26 cellular contexts compared by ENCODE assay signal in genomic region chr7:139947021-139947420, GRCh38.
DNase-seq lines count a peak whose midpoint lies in the region; ATAC-seq, FAIRE-seq and TF ChIP-seq lines count a peak whose summit lies in the region.
"Had no signal": no experiment of that assay in that cellular context is flagged by ENCODE, and none has a peak within 500 bp of the region (broad histone marks: within the 10 kb centered on the region; RNA-seq: fewer than 3 reads in every experiment).

No MANE protein-coding gene starts in this region.

- no peak for TF ChIP-seq RAD21 in K562 (CRISPR knock-in tag; conservative IDR thresholded peaks at IDR 0.05 in 1 of 2, IDR thresholded peaks at IDR 0.05 in 1 of 2)

- in situ Hi-C loops in K562 (cut with MboI): no loop called here

- no peaks in the 10 kb centered on the region for H3K27me3 ChIP-seq in K562 (ENCODE audit: control insufficient read depth in 2 of 2, insufficient read depth in 2 of 2, low read length in 2 of 2)
- H3K27me3 ChIP-seq: BE2C, BLaER1 had no signal

- H2AFZ ChIP-seq in K562 (ENCODE audit: low read depth, low read length): no peak overlapping the region

- H4K20me1 ChIP-seq in K562 (replicated peaks; ENCODE audit: control insufficient read depth, insufficient read depth, low read length): no peaks in the 10 kb centered on the region
- H4K20me1 ChIP-seq: BLaER1 had no signal

- H3K27ac Mint-ChIP-seq in natural killer cell treated with Interleukin-12 subunit alpha and Interleukin-12 subunit beta and Interleukin-15 and Interleukin-18, amount 100 ng/mL, for 72 hours: peak overlapping the region; percentile 54 to 97
- no peak overlapping the region for H3K27ac Mint-ChIP-seq in natural killer cell
- H3K27ac Mint-ChIP-seq: CD4-positive, CD25-positive, alpha-beta regulatory T cell; CD8-positive, alpha-beta memory T cell had no signal

- DNase-seq in natural killer cell treated with Interleukin-12 subunit alpha and Interleukin-12 subunit beta and Interleukin-15 and Interleukin-18, amount 100 ng/mL, for 72 hours (ENCODE audit: low spot score): no peak
- DNase-seq in natural killer cell (no peak), K562 (ENCODE audit: extremely low read depth in 1 of 4, low spot score in 3 of 4) (no peak), NCI-H1436 (lab: John Stamatoyannopoulos, UW) (no peak)
- DNase-seq: 8988T; ACHN; BE2C; C1 segment of cervical spinal cord; CD4-positive, alpha-beta memory T cell; CD4-positive, CD25-positive, alpha-beta regulatory T cell; CD8-positive, alpha-beta memory T cell; COR-L47; DMS 273 treated with DMSO at 0.1 percent for 48 hours; DMS153; DMS53; DMS79; DND-41; EL; GDM1 had no signal

- H3K4me1 Mint-ChIP-seq in natural killer cell treated with Interleukin-12 subunit alpha and Interleukin-12 subunit beta and Interleukin-15 and Interleukin-18, amount 100 ng/mL, for 72 hours (ENCODE audit: low read depth in 2 of 2): peaks cover 39 to 56% of the 10 kb centered on the region in 2 donors
- H3K4me1 Mint-ChIP-seq in natural killer cell: peaks cover 13 to 18% of the 10 kb centered on the region in 2 donors
- H3K4me1 Mint-ChIP-seq: CD4-positive, alpha-beta memory T cell; CD8-positive, alpha-beta memory T cell had no signal

- no peak overlapping the region for H3K4me2 ChIP-seq in K562 (ENCODE audit: insufficient read depth, low read length)
- H3K4me2 ChIP-seq: BLaER1 had no signal

- H3K36me3 Mint-ChIP-seq in natural killer cell treated with Interleukin-12 subunit alpha and Interleukin-12 subunit beta and Interleukin-15 and Interleukin-18, amount 100 ng/mL, for 72 hours: peaks cover 42% of the 10 kb centered on the region
- H3K36me3 Mint-ChIP-seq in natural killer cell: peaks cover 19% of the 10 kb centered on the region
- H3K36me3 Mint-ChIP-seq: CD4-positive, CD25-positive, alpha-beta regulatory T cell had no signal

- H3K4me3 Mint-ChIP-seq in natural killer cell treated with Interleukin-12 subunit alpha and Interleukin-12 subunit beta and Interleukin-15 and Interleukin-18, amount 100 ng/mL, for 72 hours: no peak overlapping the region
- no peak overlapping the region for H3K4me3 Mint-ChIP-seq in natural killer cell
- H3K4me3 Mint-ChIP-seq: CD14-positive monocyte; CD4-positive, alpha-beta memory T cell; CD4-positive, CD25-positive, alpha-beta regulatory T cell; CD8-positive, alpha-beta memory T cell had no signal

- CTCF ChIA-PET in K562 (lab: Yijun Ruan, JAX; ENCODE audit: low intra/inter-chr PET ratio): no interaction called here

- H3K79me2 ChIP-seq in K562 (ENCODE audit: control insufficient read depth, insufficient read depth, low read length): no peaks in the 10 kb centered on the region

- 0 out of 2 replicates have a peak, but pooled peaks cover 3% of the 10 kb centered on the region for H3K9me3 ChIP-seq in K562 (replicated peaks; ENCODE audit: control insufficient read depth, insufficient read depth, low read depth, low read length)
- H3K9me3 ChIP-seq: BE2C had no signal

- H3K27me3 Mint-ChIP-seq in natural killer cell treated with Interleukin-12 subunit alpha and Interleukin-12 subunit beta and Interleukin-15 and Interleukin-18, amount 100 ng/mL, for 72 hours: no peaks in the 10 kb centered on the region
- H3K27me3 Mint-ChIP-seq in natural killer cell (ENCODE audit: low read depth in 2 of 2): no peaks in the 10 kb centered on the region

- no peaks in the 10 kb centered on the region for H3K4me1 ChIP-seq in K562 (replicated peaks in 1 of 2; ENCODE audit: control insufficient read depth in 2 of 2, insufficient read depth in 2 of 2, low read length in 2 of 2)
- H3K4me1 ChIP-seq: BE2C had no signal

- no peak overlapping the region for H3K4me3 ChIP-seq in K562
- H3K4me3 ChIP-seq: BLaER1, GM12878 had no signal

- H3K9me1 ChIP-seq in K562 (ENCODE audit: control insufficient read depth, insufficient read depth, low read length): no peaks in the 10 kb centered on the region

- WGBS in K562 (ENCODE audit: insufficient coverage, low coverage, missing lambda C conversion rate): 82% methylated on average over 3 of the region's 3 CpGs

- no peak for TF ChIP-seq POLR2A in K562 (conservative IDR thresholded peaks at IDR 0.05)

- H3K27ac ChIP-seq in K562 (ENCODE audit: extremely low read depth, low read depth, low read length): no peak overlapping the region
- H3K27ac ChIP-seq: BLaER1 had no signal

- no peak for FAIRE-seq in K562 (lab: Jason Lieb, UNC)
- FAIRE-seq: A204.1, GM12878, GM12892, GM18507 had no signal

- POLR2A ChIA-PET in K562 (lab: Yijun Ruan, JAX): interaction anchor here (0.9 to 1.5 kb wide), 3 partner anchors 12 to 30 kb away, joined by 5 read pairs; no protein-coding TSS in a partner anchor

- TF ChIP-seq CTCF in natural killer cell (IDR thresholded peaks at IDR 0.05) (no peak), K562 (IDR thresholded peaks at IDR 0.05 in 2 of 3, conservative IDR thresholded peaks at IDR 0.05 in 1 of 3; ENCODE audit: insufficient read depth in 2 of 3, low read depth in 1 of 3, low read length in 3 of 3) (no peak)

- H3K9ac ChIP-seq in K562 (ENCODE audit: insufficient read depth in 1 of 2, low read depth in 2 of 2, low read length in 2 of 2): no peak overlapping the region
- H3K9ac ChIP-seq: BLaER1 had no signal

- TF ChIP-seq EP300 in K562 (IDR thresholded peaks at IDR 0.05; ENCODE audit: low read length): no peak

- no TSS peak for BruUV-seq in K562 (replicated peaks; lab: Mats Ljungman, UMichigan)

- ATAC-seq in natural killer cell treated with Interleukin-12 subunit alpha and Interleukin-12 subunit beta and Interleukin-15 and Interleukin-18, amount 100 ng/mL, for 72 hours: no peak
- ATAC-seq in natural killer cell (no peak), K562 (no peak), HG02840 (IDR thresholded peaks at IDR 0.05; ENCODE audit: low FRiP score, unreplicated experiment) (no peak)
- ATAC-seq: GM12878 had no signal

- intact Hi-C loops in natural killer cell (cut with micrococcal nuclease) (no loop called here), K562 (cut with micrococcal nuclease) (no loop called here)

- H3K36me3 ChIP-seq in K562 (ENCODE audit: control insufficient read depth, insufficient read depth, low read length): peaks cover 21% of the 10 kb centered on the region
- H3K36me3 ChIP-seq: BE2C, BLaER1 had no signal

- peaks cover 21% of the 10 kb centered on the region for H3K9me3 Mint-ChIP-seq in natural killer cell treated with Interleukin-12 subunit alpha and Interleukin-12 subunit beta and Interleukin-15 and Interleukin-18, amount 100 ng/mL, for 72 hours
- H3K9me3 Mint-ChIP-seq in natural killer cell: peaks cover 0 to 2% of the 10 kb centered on the region in 2 donors

TF ChIP-seq in K562, 482 proteins besides CTCF, POLR2A, EP300 and RAD21:
- no peak for TF ChIP-seq SIX5 (IDR thresholded peaks at IDR 0.05; ENCODE audit: borderline replicate concordance in 1 of 2, insufficient read depth in 1 of 2, low read depth in 1 of 2, low read length in 2 of 2)
- TF ChIP-seq NFIX (CRISPR knock-in tag; IDR thresholded peaks at IDR 0.05; ENCODE audit: low read depth): no peak
- TF ChIP-seq ZNF146 (CRISPR knock-in tag; IDR thresholded peaks at IDR 0.05; ENCODE audit: unreplicated experiment): peak; percentile 93
- TF ChIP-seq NEUROD1 (IDR thresholded peaks at IDR 0.05; ENCODE audit: borderline replicate concordance, low read depth, low read length, partially characterized antibody): no peak
- TF ChIP-seq BCOR (IDR thresholded peaks at IDR 0.05): 0 out of 2 replicates have a peak, but pooled peaks have one; percentile 22
- 0 out of 2 replicates have a peak, but pooled peaks have one; percentile 26 for TF ChIP-seq ADNP (tag; IDR thresholded peaks at IDR 0.05)
- no peak for TF ChIP-seq CC2D1A (IDR thresholded peaks at IDR 0.05)
- TF ChIP-seq KDM1A (IDR thresholded peaks at IDR 0.05): 0 out of 4 replicates have a peak, but pooled peaks of 1 of the 2 experiments have one; percentile 11
- no peak for TF ChIP-seq ARHGAP35 (IDR thresholded peaks at IDR 0.05; ENCODE audit: partially characterized antibody)
- TF ChIP-seq ILF3 (IDR thresholded peaks at IDR 0.05; ENCODE audit: borderline replicate concordance): no peak

Comparison
In these comparisons a context has a peak if more than half of its experiments do, and no peak if none do; other contexts are left out.
1. H3K27ac Mint-ChIP-seq: peak in natural killer cell treated with Interleukin-12 subunit alpha and Interleukin-12 subunit beta and Interleukin-15 and Interleukin-18, amount 100 ng/mL, for 72 hours (2 of 2); none in natural killer cell (0 of 2).